Comparison of ENCODE assay signal across 19 cellular contexts in genomic region chrX:10233173-10233572, GRCh38.
DNase-seq lines count a peak whose midpoint lies in the region; FAIRE-seq and TF ChIP-seq lines count a peak whose summit lies in the region.
"Had no signal": no experiment of that assay in that cellular context is flagged by ENCODE, and none has a peak within 500 bp of the region (broad histone marks: within the 10 kb centered on the region; RNA-seq: fewer than 3 reads in every experiment).

No MANE protein-coding gene starts in this region.

- H3K9me3 ChIP-seq in GM23248 (ENCODE audit: low read depth) (no peaks in the 10 kb centered on the region), H1 (ENCODE audit: insufficient read depth in 2 of 2, low read depth in 1 of 2, low read length in 1 of 2) (no peaks in the 10 kb centered on the region), MM.1S (replicated peaks; ENCODE audit: insufficient read depth, low read length) (no peaks in the 10 kb centered on the region)

- H3K27ac ChIP-seq in GM23248 (no peak overlapping the region; the same call in 1 of the 2 replicates), H1 (ENCODE audit: low read depth, low read length) (no peak overlapping the region), MM.1S (ENCODE audit: low read length) (no peak overlapping the region)

- H3K4me1 ChIP-seq in GM23248 (ENCODE audit: insufficient read depth): peaks cover 8% of the 10 kb centered on the region; the same call in 1 of the 2 replicates
- H3K4me1 ChIP-seq in H1 (replicated peaks in 1 of 4; ENCODE audit: control insufficient read depth in 3 of 4, insufficient read depth in 4 of 4, low read length in 3 of 4): no peaks in the 10 kb centered on the region
- no peaks in the 10 kb centered on the region for H3K4me1 ChIP-seq in MM.1S (ENCODE audit: low read length)

- H4K20me1 ChIP-seq in GM23248 (ENCODE audit: insufficient read depth): no peaks in the 10 kb centered on the region
- H4K20me1 ChIP-seq in H1 (replicated peaks in 1 of 2; ENCODE audit: control insufficient read depth in 1 of 2, insufficient read depth in 2 of 2, low read length in 2 of 2): no peaks in the 10 kb centered on the region
- H4K20me1 ChIP-seq in MM.1S (ENCODE audit: insufficient read depth, low read length): no peaks in the 10 kb centered on the region

- no peak overlapping the region for H3K14ac ChIP-seq in H1 (ENCODE audit: insufficient read length)

- H3K18ac ChIP-seq in H1 (ENCODE audit: extremely low read depth, low read length): no peak overlapping the region

- H3K79me2 ChIP-seq in GM23248 (ENCODE audit: insufficient read depth) (no peaks in the 10 kb centered on the region), H1 (ENCODE audit: control insufficient read depth in 1 of 2, insufficient read depth in 2 of 2, low read length in 2 of 2) (no peaks in the 10 kb centered on the region), MM.1S (ENCODE audit: low read length) (no peaks in the 10 kb centered on the region)

- H3K4me3 ChIP-seq in AG10803 (ENCODE audit: low read length): no peak overlapping the region
- no peak overlapping the region for H3K4me3 ChIP-seq in GM23248
- H3K4me3 ChIP-seq in H1 (ENCODE audit: extremely low read depth in 1 of 4, insufficient read depth in 2 of 4, low read depth in 3 of 4, low read length in 4 of 4): no peak overlapping the region
- H3K4me3 ChIP-seq in MM.1S (ENCODE audit: low read length): no peak overlapping the region
- H3K4me3 ChIP-seq: smooth muscle cell had no signal

- no peak overlapping the region for H3K56ac ChIP-seq in H1 (replicated peaks; ENCODE audit: insufficient read length, low read depth, low read length)

- H2BK5ac ChIP-seq in H1 (ENCODE audit: low read depth, low read length): no peak overlapping the region

- TF ChIP-seq POLR2A in H1 (IDR thresholded peaks at IDR 0.05; ENCODE audit: control extremely low read depth in 1 of 2, low read depth in 2 of 2, low read length in 2 of 2): no peak

- no peak for TF ChIP-seq CTCF in AG10803 (conservative IDR thresholded peaks at IDR 0.05; ENCODE audit: low read length)
- TF ChIP-seq CTCF in H1 (IDR thresholded peaks at IDR 0.05; ENCODE audit: control extremely low read depth in 1 of 3, insufficient read depth in 1 of 3, low read depth in 1 of 3, low read length in 3 of 3): no peak
- TF ChIP-seq CTCF in GM10266 (IDR thresholded peaks at IDR 0.05; ENCODE audit: control insufficient read depth, insufficient read depth, low read depth, missing control alignments): no peak
- no peak for TF ChIP-seq CTCF in MM.1S (IDR thresholded peaks at IDR 0.05; ENCODE audit: low read length)

- POLR2A ChIA-PET in H1 (lab: Charles Lee; ENCODE audit: partially characterized antibody): no interaction called here

- H3K4ac ChIP-seq in H1 (replicated peaks; ENCODE audit: insufficient read length, low read depth, low read length): no peak overlapping the region

- peak overlapping the region; percentile 51; the same call in 1 of the 2 replicates for H4K8ac ChIP-seq in H1 (ENCODE audit: extremely low read depth, insufficient read depth, low read length)

- H3F3A ChIP-seq in GM23248 (ENCODE audit: insufficient read depth) (peaks cover 4% of the 10 kb centered on the region; the same call in 1 of the 2 replicates), MM.1S (ENCODE audit: insufficient read depth, low read length) (no peaks in the 10 kb centered on the region)

- no peak for FAIRE-seq in H1 (lab: Jason Lieb, UNC)
- FAIRE-seq: keratinocyte, urothelium cell line had no signal

- no peak overlapping the region for H2AK5ac ChIP-seq in H1 (ENCODE audit: low read depth, low read length)

- no peak for TF ChIP-seq EP300 in H1 (IDR thresholded peaks at IDR 0.05; ENCODE audit: borderline replicate concordance in 1 of 2, low read depth in 2 of 2, low read length in 2 of 2)

- H3K9ac ChIP-seq in GM23248: no peak overlapping the region
- H3K9ac ChIP-seq in H1 (replicated peaks in 1 of 4; ENCODE audit: extremely low read depth in 1 of 4, low read depth in 3 of 4, low read length in 3 of 4): no peak overlapping the region
- H3K9ac ChIP-seq in MM.1S (ENCODE audit: low read length): no peak overlapping the region

- no peaks in the 10 kb centered on the region for H3K36me3 ChIP-seq in GM23248 (ENCODE audit: low read depth)
- no peaks in the 10 kb centered on the region for H3K36me3 ChIP-seq in H1 (ENCODE audit: control insufficient read depth in 2 of 4, insufficient read depth in 4 of 4, low read length in 3 of 4)
- H3K36me3 ChIP-seq in MM.1S (replicated peaks; ENCODE audit: insufficient read depth, low read length): no peaks in the 10 kb centered on the region

- H2AFZ ChIP-seq in GM23248 (no peak overlapping the region), H1 (ENCODE audit: low read length) (no peak overlapping the region), MM.1S (ENCODE audit: low read length) (no peak overlapping the region)

- H2BK15ac ChIP-seq in H1 (ENCODE audit: low read length): no peak overlapping the region

- H2BK12ac ChIP-seq in H1 (ENCODE audit: low read depth, low read length): no peak overlapping the region

- no peak overlapping the region for H4K5ac ChIP-seq in H1 (ENCODE audit: insufficient read length, low read depth, low read length)

- in situ Hi-C loops in GM23248 (cut with MboI): no loop called here
- in situ Hi-C loops in KBM-7 (cut with MboI; ENCODE audit: low pct_unique_long_range_greater_than_20kb, low sequenced_read_pairs): no loop called here

- H2BK20ac ChIP-seq in H1 (ENCODE audit: low read length): no peak overlapping the region

- CTCF ChIA-PET in H1 (lab: Charles Lee; ENCODE audit: partially characterized antibody): no interaction called here

- no peak overlapping the region for H3K23ac ChIP-seq in H1 (ENCODE audit: insufficient read length)

- H3K79me1 ChIP-seq in H1 (ENCODE audit: low read depth, low read length): no peaks in the 10 kb centered on the region

- DNase-seq in AG10803 (ENCODE audit: low read depth) (peak; percentile 36), GM23248 (peak; percentile 39), NCI-H69 (lab: John Stamatoyannopoulos, UW) (peak; percentile 86), H1 (ENCODE audit: low read depth in 1 of 2, low spot score in 2 of 2) (no peak), KBM-7 (no peak), kidney glomerular epithelial cell (lab: John Stamatoyannopoulos, UW) (no peak), GM10266 (ENCODE audit: extremely low spot score) (no peak), MM.1S (no peak)
- DNase-seq: activated CD4-positive, alpha-beta T cell treated with anti-CD3 and anti-CD28 coated beads, Interleukin-2, amount 50 U/mL, for 1 hour; activated gamma-delta T cell treated with Interleukin-2 at 50 U/mL for 16 hours; amniotic stem cell; endodermal cell; GDM1; NCI-H2029; RPMI8226; stimulated activated CD4-positive, alpha-beta T cell treated with anti-CD3 and anti-CD28 coated beads, Interleukin-4, amount 100 ng/mL, for 24 hours had no signal

- 14 to 18% methylated on average over 3 of the region's 3 CpGs for WGBS in GM23248 (ENCODE audit: low coverage in 1 of 2, low lambda C conversion rate in 2 of 2, missing lambda C conversion rate in 2 of 2), 2 experiments
- 84% methylated on average over 3 of the region's 3 CpGs; no CpG with 5 or more reads in 1 of the 2 experiments for WGBS in H1 (ENCODE audit: extremely low coverage in 1 of 2, insufficient coverage in 1 of 2, insufficient read length in 1 of 2, insufficient replicate concordance in 2 of 2, low coverage in 1 of 2, low lambda C conversion rate in 2 of 2, missing lambda C conversion rate in 1 of 2), 2 experiments

- no peaks in the 10 kb centered on the region for H3K9me2 ChIP-seq in GM23248 (ENCODE audit: insufficient read depth)
- H3K9me2 ChIP-seq in MM.1S (replicated peaks; ENCODE audit: insufficient read depth, low read length): no peaks in the 10 kb centered on the region

- H3K27me3 ChIP-seq in GM23248 (replicated peaks; ENCODE audit: insufficient read depth): no peaks in the 10 kb centered on the region
- H3K27me3 ChIP-seq in H1 (replicated peaks in 1 of 4; ENCODE audit: control insufficient read depth in 3 of 4, extremely low read depth in 1 of 4, insufficient read depth in 3 of 4, low read length in 3 of 4): no peaks in the 10 kb centered on the region
- no peaks in the 10 kb centered on the region for H3K27me3 ChIP-seq in MM.1S (replicated peaks; ENCODE audit: insufficient read depth, low read length)

- H3K23me2 ChIP-seq in H1 (ENCODE audit: low read depth, low read length): no peaks in the 10 kb centered on the region

- H4K91ac ChIP-seq in H1 (replicated peaks; ENCODE audit: insufficient read length, low read length): no peak overlapping the region

- no peak for TF ChIP-seq RAD21 in H1 (IDR thresholded peaks at IDR 0.05 in 1 of 2, conservative IDR thresholded peaks at IDR 0.05 in 1 of 2; ENCODE audit: low read depth in 2 of 2, low read length in 2 of 2)

- H3K4me2 ChIP-seq in GM23248 (ENCODE audit: unreplicated experiment) (no peak overlapping the region), H1 (ENCODE audit: insufficient read depth in 1 of 2, low read depth in 2 of 2, low read length in 2 of 2) (no peak overlapping the region), MM.1S (ENCODE audit: low read depth, low read length) (no peak overlapping the region)
- H3K4me2 ChIP-seq: smooth muscle cell had no signal

- H2BK120ac ChIP-seq in H1 (replicated peaks; ENCODE audit: low read depth, low read length): no peak overlapping the region

TF ChIP-seq in H1, 55 proteins besides CTCF, POLR2A, EP300 and RAD21:
- TF ChIP-seq JUND (IDR thresholded peaks at IDR 0.05; ENCODE audit: low read length): no peak
- no peak for TF ChIP-seq ATF2 (IDR thresholded peaks at IDR 0.05; ENCODE audit: low read length)
- TF ChIP-seq CEBPB (IDR thresholded peaks at IDR 0.05; ENCODE audit: low read depth, low read length): no peak
- no peak for TF ChIP-seq SAP30 (IDR thresholded peaks at IDR 0.05; ENCODE audit: insufficient read depth, insufficient replicate concordance, low read length)
- TF ChIP-seq RNF2 (IDR thresholded peaks at IDR 0.05; ENCODE audit: borderline replicate concordance, low read depth, low read length, missing control alignments, poor library complexity, severe bottlenecking): no peak
- TF ChIP-seq FOSL1 (IDR thresholded peaks at IDR 0.05; ENCODE audit: insufficient read depth, low read depth, low read length): no peak
- TF ChIP-seq BACH1 (IDR thresholded peaks at IDR 0.05; ENCODE audit: low read length): no peak
- no peak for TF ChIP-seq CHD1 (IDR thresholded peaks at IDR 0.05; ENCODE audit: low read depth, low read length)

Comparison
In these comparisons a context has a peak if more than half of its experiments do, and no peak if none do; other contexts are left out.
1. DNase-seq: peak in AG10803 (single experiment), GM23248 (single experiment) and NCI-H69 (single experiment); none in H1 (0 of 2), KBM-7 (single experiment), kidney glomerular epithelial cell (single experiment), GM10266 (single experiment) and MM.1S (single experiment).